ENCODE assay signal across 7 cellular contexts in genomic region chr14:24006872-24007721, GRCh38. TPM values are rescaled to one million over a fixed set of nuclear protein-coding genes. Genes with fewer than 3 reads are reported as not detected.
DNase-seq lines count a peak whose midpoint lies in the region; ATAC-seq lines count a peak whose summit lies in the region.
"Not testable (repeated sequence)": the region's sequence is repeated elsewhere in the genome, so short reads cannot be mapped to it uniquely, and the experiment has no call there.

No MANE protein-coding gene starts in this region.

- H3K27ac Mint-ChIP-seq in central memory CD8-positive, alpha-beta T cell (ENCODE audit: low read depth): not testable (repeated sequence)

- peak overlapping the region; percentile 74 for H3K4me3 Mint-ChIP-seq in central memory CD8-positive, alpha-beta T cell

- H3K9me3 Mint-ChIP-seq in central memory CD8-positive, alpha-beta T cell: not testable (repeated sequence)

- not testable (repeated sequence) for H3K36me3 Mint-ChIP-seq in central memory CD8-positive, alpha-beta T cell (ENCODE audit: insufficient read depth)

- DNase-seq in NCI-H345 (lab: John Stamatoyannopoulos, UW) (peak; percentile 52), left lobe of liver (ENCODE audit: low spot score) (peak; percentile 75)
- peak; percentile 20 to 47 for DNase-seq in activated CD4-positive, alpha-beta T cell treated with anti-CD3 and anti-CD28 coated beads, Interleukin-2, amount 50 U/mL, for 24 hours (ENCODE audit: low read depth in 1 of 2, low spot score in 1 of 2)
- peak; percentile 48 to 53 for DNase-seq in central memory CD8-positive, alpha-beta T cell (ENCODE audit: low spot score in 2 of 2)
- DNase-seq in stimulated activated CD4-positive, alpha-beta T cell treated with anti-CD3 and anti-CD28 coated beads, Interleukin-15, amount 100 ng/mL, for 1 hour (ENCODE audit: low read depth in 1 of 2, low spot score in 1 of 2): peak; percentile 21 to 62

- ATAC-seq in GM19023 (IDR thresholded peaks at IDR 0.05; ENCODE audit: unreplicated experiment): peak; percentile 86
- peak; percentile 79 for ATAC-seq in HG03045 (IDR thresholded peaks at IDR 0.05; ENCODE audit: unreplicated experiment)
- peak; percentile 81 for ATAC-seq in central memory CD8-positive, alpha-beta T cell (replicated peaks; ENCODE audit: extremely low read depth, poor library complexity, severe bottlenecking)
- ATAC-seq in left lobe of liver: peak; percentile 96

- not testable (repeated sequence) for H3K27me3 Mint-ChIP-seq in central memory CD8-positive, alpha-beta T cell

- H3K4me1 Mint-ChIP-seq in central memory CD8-positive, alpha-beta T cell: peaks cover 29% of the 10 kb centered on the region

RNA-seq across cellular contexts. Expression of gene DHRS4L2, which starts 18.4 kb away (rescaled TPM):
- 46.4 TPM for total RNA-seq in left lobe of liver

RNA-seq across cellular contexts. Expression of gene CARMIL3, which starts 44.7 kb away (rescaled TPM):
- total RNA-seq in left lobe of liver: 2.0 TPM

RNA-seq across cellular contexts. Expression of gene DHRS4, which starts 53.5 kb away (rescaled TPM):
- total RNA-seq in left lobe of liver: 59.0 TPM

Comparison
In these comparisons a context has a peak if more than half of its experiments do, and no peak if none do; other contexts are left out.
1. Peak in every context shown above with its lines: DNase-seq and ATAC-seq.